23 cellular contexts compared by ENCODE assay signal in genomic region chr4:177450421-177451107, GRCh38. TPM values are rescaled to one million over a fixed set of nuclear protein-coding genes. Genes with fewer than 3 reads are reported as not detected.
DNase-seq lines count a peak whose midpoint lies in the region; ATAC-seq and TF ChIP-seq lines count a peak whose summit lies in the region.
"Had no signal": no experiment of that assay in that cellular context is flagged by ENCODE, and none has a peak within 500 bp of the region (broad histone marks: within the 10 kb centered on the region; RNA-seq: fewer than 3 reads in every experiment).

No MANE protein-coding gene starts in this region.

- peak overlapping the region; percentile 32; the same call in 1 of the 2 replicates for H4K5ac ChIP-seq in IMR-90 (ENCODE audit: low read depth, low read length)

- no peak overlapping the region for H2BK5ac ChIP-seq in IMR-90 (ENCODE audit: low read depth, low read length, poor library complexity, severe bottlenecking)

- H3K36me3 ChIP-seq in IMR-90 (ENCODE audit: control insufficient read depth, insufficient read depth, low read length), result no peaks in the 10 kb centered on the region
- H3K36me3 ChIP-seq: esophagus squamous epithelium, HAP-1, neural progenitor cell, thoracic aorta had no signal

- peak overlapping the region; percentile 55; the same call in 1 of the 3 replicates for H2BK15ac ChIP-seq in IMR-90 (ENCODE audit: low read depth, low read length)

- no peaks in the 10 kb centered on the region for H3K9me1 ChIP-seq in IMR-90 (ENCODE audit: insufficient read depth, low read length)

- TF ChIP-seq POLR2A in IMR-90 (IDR thresholded peaks at IDR 0.05; ENCODE audit: low read depth, low read length), result no peak
- no peak for TF ChIP-seq POLR2A in lower leg skin (IDR thresholded peaks at IDR 0.05)

- intact Hi-C loops in IMR-90 (cut with micrococcal nuclease), result no loop called here
- intact Hi-C loops in lower leg skin (cut with DNase I; ENCODE audit: low total_unique reads), result no loop called here

- peak overlapping the region; percentile 22; the same call in 1 of the 2 replicates for H3K27ac ChIP-seq in IMR-90 (ENCODE audit: insufficient read depth, low read length)
- H3K27ac ChIP-seq: esophagus squamous epithelium, neural progenitor cell, thoracic aorta had no signal

- H3K23ac ChIP-seq in IMR-90 (ENCODE audit: low read depth, low read length), result no peak overlapping the region

- H4K8ac ChIP-seq in IMR-90 (ENCODE audit: low read depth in 2 of 2, low read length in 2 of 2), result no peak overlapping the region

- peaks cover 2% of the 10 kb centered on the region; the same call in 1 of the 2 replicates for H3K4me1 ChIP-seq in IMR-90 (ENCODE audit: control insufficient read depth, insufficient read depth, low read length)

- H3K4me3 ChIP-seq in IMR-90 (ENCODE audit: insufficient read depth, low read depth, low read length), result no peak overlapping the region
- H3K4me3 ChIP-seq in lower leg skin (ENCODE audit: low read depth, poor library complexity, severe bottlenecking), result no peak overlapping the region
- H3K4me3 ChIP-seq: esophagus squamous epithelium, HAP-1, mucosa of descending colon, neural progenitor cell, thoracic aorta had no signal

- H4K91ac ChIP-seq in IMR-90 (ENCODE audit: insufficient read depth, low read depth, low read length), result 0 out of 2 replicates have a peak overlapping the region, but pooled peaks have one; percentile 1

- peak; percentile 34; the same call in 1 of the 2 replicates for ATAC-seq in IMR-90 (ENCODE audit: low read depth)
- ATAC-seq in HG03095 (IDR thresholded peaks at IDR 0.05; ENCODE audit: unreplicated experiment), result no peak
- ATAC-seq: effector memory CD8-positive, alpha-beta T cell; left ventricle myocardium superior; mucosa of descending colon; Panc1; SK-N-SH treated with all-trans-retinoic acid at 6 μM for 48 hours; stimulated activated naive B cell treated with anti-CD40 and anti-IgM and Interleukin-4, amounts not matched to agents 10 μg/mL and 1 μg/mL and 100 μg/mL, for 72 hours had no signal

- no peak overlapping the region for H3K4ac ChIP-seq in IMR-90 (ENCODE audit: low read depth, low read length)

- dilution Hi-C loops in IMR-90 (cut with HindIII; ENCODE audit: low sequenced_read_pairs, unreplicated experiment), result no loop called here

- no peak overlapping the region for H2AK5ac ChIP-seq in IMR-90 (ENCODE audit: low read depth, low read length)

- H2AK9ac ChIP-seq in IMR-90 (replicated peaks; ENCODE audit: low read depth, low read length, poor library complexity), result no peak overlapping the region

- H2BK20ac ChIP-seq in IMR-90 (ENCODE audit: low read depth, low read length), result no peak overlapping the region; the same call in 1 of the 2 replicates

- peak overlapping the region; percentile 49; the same call in 1 of the 2 replicates for H3K18ac ChIP-seq in IMR-90 (ENCODE audit: low read depth, low read length)

- in situ Hi-C loops in IMR-90 (cut with MboI; ENCODE audit: low sequenced_read_pairs), result no loop called here

- H3K9me3 ChIP-seq in IMR-90 (ENCODE audit: control insufficient read depth, insufficient read depth, low read length), result no peaks in the 10 kb centered on the region
- H3K9me3 ChIP-seq: esophagus squamous epithelium, HAP-1, mucosa of descending colon, thoracic aorta had no signal

- no peak overlapping the region for H3K4me2 ChIP-seq in IMR-90 (ENCODE audit: low read depth, low read length)
- H3K4me2 ChIP-seq: neural progenitor cell had no signal

- POLR2A ChIA-PET in IMR-90 (lab: Charles Lee; ENCODE audit: unreplicated experiment), result no interaction called here

- 100% methylated on average over 1 of the region's 4 CpGs; no CpG with 5 or more reads in 1 of the 2 experiments for WGBS in IMR-90 (ENCODE audit: extremely low coverage in 2 of 2, insufficient read length in 1 of 2), 2 experiments
- WGBS in lower leg skin, 2 donors, result 81 to 84% methylated on average over 4 of the region's 4 CpGs

- H3K56ac ChIP-seq in IMR-90 (ENCODE audit: extremely low read depth, insufficient read depth, low read length), result no peak overlapping the region

- TF ChIP-seq CTCF in IMR-90 (conservative IDR thresholded peaks at IDR 0.05; ENCODE audit: low read depth, low read length) (no peak), lower leg skin (IDR thresholded peaks at IDR 0.05) (no peak)

- DNase-seq in AML-193 (lab: John Stamatoyannopoulos, UW), result peak; percentile 81 to 90
- DNase-seq in IMR-90, result peak; percentile 29
- peak; percentile 27 for DNase-seq in SKM-1 (lab: John Stamatoyannopoulos, UW; ENCODE audit: unreplicated experiment)
- DNase-seq in fibroblast of peridontal ligament (ENCODE audit: extremely low read depth), result peak; percentile 52
- DNase-seq in SHP77 treated with DMSO at 0.1 percent for 48 hours (lab: John Stamatoyannopoulos, UW), result no peak
- no peak for DNase-seq in lower leg skin (ENCODE audit: low spot score in 2 of 2)
- no peak for DNase-seq in NCI-H69 (lab: John Stamatoyannopoulos, UW)
- DNase-seq: activated CD4-positive, CD25-positive, alpha-beta regulatory T cell treated with anti-CD3 and anti-CD28 coated beads, Interleukin-2, amount 50 U/mL, for 72 hours; CD4-positive, alpha-beta memory T cell; effector memory CD8-positive, alpha-beta T cell; esophagus squamous epithelium; left ventricle myocardium superior; mucosa of descending colon; NCI-H82; stimulated activated CD4-positive, alpha-beta T cell treated with anti-CD3 and anti-CD28 coated beads, Interleukin-1b, Interleukin-23, amount 100 ng/mL, for 48 hours; stimulated activated naive B cell treated with anti-CD40 and anti-IgM and Interleukin-4, amounts not matched to agents 10 μg/mL and 1 μg/mL and 100 μg/mL, for 72 hours; T1000 had no signal

- no peaks in the 10 kb centered on the region; a peak in 1 of 4 replicates for H3K79me1 ChIP-seq in IMR-90 (ENCODE audit: low read depth in 1 of 2, low read length in 2 of 2)

- no peak overlapping the region for H3K14ac ChIP-seq in IMR-90 (replicated peaks; ENCODE audit: low read depth, low read length)

- H3K27me3 ChIP-seq in IMR-90 (ENCODE audit: control insufficient read depth, insufficient read depth, low read length), result no peaks in the 10 kb centered on the region
- H3K27me3 ChIP-seq: esophagus squamous epithelium, neural progenitor cell had no signal

- H2BK120ac ChIP-seq in IMR-90 (ENCODE audit: low read depth, low read length), result no peak overlapping the region; the same call in 1 of the 2 replicates

- no peak for TF ChIP-seq RAD21 in IMR-90 (IDR thresholded peaks at IDR 0.05; ENCODE audit: low read length)

- CTCF ChIA-PET in IMR-90 (lab: Yijun Ruan, JAX), result interaction anchor here (0.6 kb wide), 1 partner anchor 200 kb away, joined by 3 read pairs; no protein-coding TSS in a partner anchor

- H3K9ac ChIP-seq in IMR-90 (ENCODE audit: low read depth, low read length), result no peak overlapping the region
- H3K9ac ChIP-seq: neural progenitor cell had no signal

- no TSS peak for BruUV-seq in IMR-90 (replicated peaks; lab: Mats Ljungman, UMichigan)

- H2AFZ ChIP-seq in IMR-90 (replicated peaks; ENCODE audit: low read length, poor library complexity), result no peak overlapping the region
- H2AFZ ChIP-seq: neural progenitor cell had no signal

- no peaks in the 10 kb centered on the region for H4K20me1 ChIP-seq in IMR-90 (ENCODE audit: insufficient read depth, low read length)

TF ChIP-seq in IMR-90, 13 proteins besides CTCF, POLR2A, EP300 and RAD21:
- TF ChIP-seq SMC3 (IDR thresholded peaks at IDR 0.05; ENCODE audit: low read depth, low read length) (no peak), MAFK (IDR thresholded peaks at IDR 0.05; ENCODE audit: low read depth, low read length) (no peak), CEBPB (IDR thresholded peaks at IDR 0.05; ENCODE audit: low read depth, low read length) (peak; percentile 36; the same call in 1 of the 2 replicates), RFX5 (IDR thresholded peaks at IDR 0.05; ENCODE audit: low read depth, low read length) (no peak), CHD1 (IDR thresholded peaks at IDR 0.05; ENCODE audit: low read depth, low read length) (no peak), ELK1 (IDR thresholded peaks at IDR 0.05; ENCODE audit: borderline replicate concordance, low read depth, low read length) (no peak), MXI1 (IDR thresholded peaks at IDR 0.05; ENCODE audit: borderline replicate concordance, low read depth, low read length) (no peak)
TF ChIP-seq in IMR-90: peak in this region for 1.

RNA-seq across cellular contexts. Expression of gene AGA, which starts 8.3 kb away (rescaled TPM):
- total RNA-seq in IMR-90 (2012; rRNA removed) (35.8 and 38.5 TPM in 2 replicates), lower leg skin (10 to 100 TPM; 25.8 to 48.1 (median 30.9) TPM)
- polyA plus RNA-seq in IMR-90 (2012; rRNA removed), result 24.7 and 26.3 TPM in 2 replicates
- 21.4 and 27.6 TPM in 2 replicates for polyA plus RNA-seq in IMR-90 (2012; cell fraction: cytosol; rRNA removed)
- polyA plus RNA-seq in IMR-90 (2012; cell fraction: nucleus; rRNA removed; ENCODE audit: low replicate concordance), result 9.2 and 18.4 TPM in 2 replicates

Comparison
In these comparisons a context has a peak if more than half of its experiments do, and no peak if none do; other contexts are left out.
1. DNase-seq: peak in AML-193 (2 of 2), IMR-90 (single experiment), SKM-1 (single experiment) and fibroblast of peridontal ligament (single experiment); none in SHP77 treated with DMSO at 0.1 percent for 48 hours (single experiment), lower leg skin (0 of 2) and NCI-H69 (single experiment).